In genomic region chr19:12610540-12611360, GRCh38 we compare ENCODE assay signal across 8 cellular contexts. TPM values are rescaled to one million over a fixed set of nuclear protein-coding genes. Genes with fewer than 3 reads are reported as not detected.
DNase-seq lines count a peak whose midpoint lies in the region; ATAC-seq, FAIRE-seq and TF ChIP-seq lines count a peak whose summit lies in the region.

TSS of gene ZNF490 (minus strand) at chr19:12610813. CDS start at chr19:12610680, 133 bp downstream.
TSS of gene ZNF791 (plus strand) at chr19:12610920. CDS start at chr19:12611080, 160 bp downstream.

- H3K9me3 Mint-ChIP-seq in T-cell, result no peaks in the 10 kb centered on the region

- H2AFZ ChIP-seq in parathyroid adenoma, result peak within 1 kb of the TSS; percentile 84

- intact Hi-C loops in cardiac septum (cut with DNase I), result loop anchor here (2.0 kb wide), 1 partner anchor 60 kb away; the partner anchor contains the start of gene ZNF564

- H3K9ac ChIP-seq in parathyroid adenoma, result peak within 1 kb of the TSS; percentile 54

- DNase-seq in GM12891 (ENCODE audit: insufficient read length, low spot score) (peak; percentile 86), NCI-H146 (lab: John Stamatoyannopoulos, UW) (peak; percentile 99), T-cell (peak; percentile 88 to 99 (median 96)), cardiac septum (ENCODE audit: low spot score) (peak; percentile 99), tibial nerve (ENCODE audit: low spot score in 2 of 2) (peak; percentile 99 to 100)

- H3K4me3 ChIP-seq in parathyroid adenoma (ENCODE audit: low read depth, low read length), result peak within 1 kb of the TSS; percentile 98
- peak within 1 kb of the TSS; percentile 78 to 100 (median 94) for H3K4me3 ChIP-seq in tibial nerve

- H3K36me3 Mint-ChIP-seq in T-cell, result peaks cover 10% of the 10 kb centered on the region

- H3K4me2 ChIP-seq in parathyroid adenoma (ENCODE audit: low read length), result peak within 1 kb of the TSS; percentile 93

- ATAC-seq in HG02852 (IDR thresholded peaks at IDR 0.05; ENCODE audit: unreplicated experiment) (peak; percentile 78), T-cell (replicated peaks in 1 of 4) (peak; percentile 85 to 95 (median 92))

- peak within 1 kb of the TSS; percentile 99 to 100 (median 99) for H3K4me3 Mint-ChIP-seq in T-cell

- H3K79me2 ChIP-seq in parathyroid adenoma, result peaks cover 35% of the 10 kb centered on the region

- H3K27ac ChIP-seq in adipose tissue (ENCODE audit: low read depth, low read length), result peak within 1 kb of the TSS; percentile 98
- peak within 1 kb of the TSS; percentile 90 for H3K27ac ChIP-seq in parathyroid adenoma
- H3K27ac ChIP-seq in tibial nerve, result peak within 1 kb of the TSS; percentile 98 to 100 (median 98)

- TF ChIP-seq CTCF in parathyroid adenoma (IDR thresholded peaks at IDR 0.05), result peak; percentile 23
- TF ChIP-seq CTCF in tibial nerve (IDR thresholded peaks at IDR 0.05), result peak in 1 of 5 experiments; percentile 36

- H3K36me3 ChIP-seq in parathyroid adenoma (ENCODE audit: control insufficient read depth, insufficient read depth, low read length) (no peaks in the 10 kb centered on the region), tibial nerve (peaks cover 0 to 58% (median 3%) of the 10 kb centered on the region in 3 donors)

- H3K9me3 ChIP-seq in parathyroid adenoma (ENCODE audit: control insufficient read depth, low read length) (no peaks in the 10 kb centered on the region), tibial nerve (no peaks in the 10 kb centered on the region)

- WGBS in adipose tissue, 3 donors, result 0% methylated on average over 54 to 61 of the region's 61 CpGs
- 0% methylated on average over 41 of the region's 61 CpGs for WGBS in tibial nerve, 2 donors

- peak within 1 kb of the TSS; percentile 98 to 99 for H3K27ac Mint-ChIP-seq in T-cell

- TF ChIP-seq POLR2A in GM12891 (IDR thresholded peaks at IDR 0.05; ENCODE audit: low read depth, low read length) (peak; percentile 95), tibial nerve (IDR thresholded peaks at IDR 0.05) (peak; percentile 84 to 93)

- FAIRE-seq in GM12891 (lab: Jason Lieb, UNC), result peak; percentile 99

- CTCF ChIA-PET in T-cell (lab: Charles Lee), result interaction anchor here in 1 of 2 donors (0.6 to 2.0 kb wide), 2 partner anchors 29 to 1893 kb away, joined by 5 to 11 read pairs; no protein-coding TSS in a partner anchor

- POLR2A ChIA-PET in T-cell (lab: Charles Lee), result interaction anchor here in 1 of 2 donors (0.6 to 0.7 kb wide), 2 partner anchors 23 to 126 kb away, joined by 5 to 6 read pairs; partner anchors contain the start of gene GET3

- peaks cover 3% of the 10 kb centered on the region for H3K4me1 ChIP-seq in parathyroid adenoma
- H3K4me1 ChIP-seq in tibial nerve, result peaks cover 0 to 46% (median 30%) of the 10 kb centered on the region in 4 donors

- peak; percentile 72 to 96 for TF ChIP-seq EP300 in tibial nerve (IDR thresholded peaks at IDR 0.05)

- H3K27me3 Mint-ChIP-seq in T-cell, result no peaks in the 10 kb centered on the region

- no peaks in the 10 kb centered on the region for H3K27me3 ChIP-seq in parathyroid adenoma (ENCODE audit: control insufficient read depth, insufficient read depth, low read length)
- H3K27me3 ChIP-seq in tibial nerve, result no peaks in the 10 kb centered on the region

- peaks cover 43 to 50% (median 48%) of the 10 kb centered on the region in 3 donors for H3K4me1 Mint-ChIP-seq in T-cell

TF ChIP-seq in GM12891, 5 proteins besides CTCF, POLR2A, EP300 and RAD21:
- TF ChIP-seq TAF1 (IDR thresholded peaks at IDR 0.05; ENCODE audit: low read depth, low read length) (peak; percentile 73), PAX5 (IDR thresholded peaks at IDR 0.05; ENCODE audit: insufficient read depth, low read length, severe bottlenecking) (no peak), POLR2AphosphoS5 (IDR thresholded peaks at IDR 0.05; ENCODE audit: low read depth, low read length) (peak; percentile 88), SPI1 (IDR thresholded peaks at IDR 0.05; ENCODE audit: low read depth, low read length) (peak; percentile 52), POU2F2 (IDR thresholded peaks at IDR 0.05; ENCODE audit: low read depth, low read length) (peak; percentile 74; the same call in 1 of the 2 replicates)
TF ChIP-seq in GM12891: peak in this region for 4.

RNA-seq across cellular contexts. Expression of gene ZNF490, which starts in this region (rescaled TPM):
- polyA plus RNA-seq in GM12891 (2012; ENCODE audit: low read depth, missing spikeins), result 1.5 TPM
- total RNA-seq in T-cell (10 to 100 TPM; 11.8 to 14.0 (median 12.4) TPM), cardiac septum (5.1 TPM), tibial nerve (1 to 10 TPM; 3.1 to 6.7 (median 4.8) TPM)
- polyA plus RNA-seq in adipose tissue, result under 1 TPM; 0.45 to 0.55 (median 0.51) TPM

RNA-seq across cellular contexts. Expression of gene ZNF791, which starts in this region (rescaled TPM):
- polyA plus RNA-seq in GM12891 (2012; ENCODE audit: low read depth, missing spikeins), result 8.2 TPM
- total RNA-seq in T-cell (10 to 100 TPM; 33.4 to 54.6 (median 43.9) TPM), cardiac septum (14.8 TPM), tibial nerve (10 to 100 TPM; 36.1 to 38.7 (median 37.6) TPM)
- polyA plus RNA-seq in adipose tissue, result 1 to 10 TPM; 4.0 to 7.6 (median 4.4) TPM

Comparison
In these comparisons a context has a peak if more than half of its experiments do, and no peak if none do; other contexts are left out.
1. Peak in every context shown above with its lines: DNase-seq, ATAC-seq, H3K4me3 ChIP-seq and H3K27ac ChIP-seq.